18 cellular contexts compared by ENCODE assay signal in genomic region chr13:26991508-26992181, GRCh38.
DNase-seq lines count a peak whose midpoint lies in the region; ATAC-seq lines count a peak whose summit lies in the region.
"Had no signal": no experiment of that assay in that cellular context is flagged by ENCODE, and none has a peak within 500 bp of the region (broad histone marks: within the 10 kb centered on the region; RNA-seq: fewer than 3 reads in every experiment).

No MANE protein-coding gene starts in this region.

- DNase-seq in Caki2 (ENCODE audit: low read depth) (peak; percentile 51), astrocyte of the hippocampus (ENCODE audit: low read depth, low spot score) (peak; percentile 48), left colon (no peak), GOT3 (lab: John Stamatoyannopoulos, UW) (no peak)
- DNase-seq in activated naive CD4-positive, alpha-beta T cell (lab: John Stamatoyannopoulos, UW) = no peak
- DNase-seq: activated CD8-positive, alpha-beta memory T cell treated with anti-CD3 and anti-CD28 coated beads, Interleukin-2, amount 50 U/mL, for 4 hours; activated naive CD4-positive, alpha-beta T cell treated with anti-CD3 and anti-CD28 coated beads, Interleukin-2, amount 50 U/mL, for 16 hours; H7; NCI-H1417; NCI-H345 had no signal

- intact Hi-C loops in left colon (cut with DNase I, micrococcal nuclease) = loop anchor here in 1 of 2 donors (10.0 kb wide), 1 partner anchor 173 kb away; no protein-coding TSS in a partner anchor

- no peak overlapping the region for H3K4me3 ChIP-seq in rectal smooth muscle tissue (ENCODE audit: low read length)
- H3K4me3 ChIP-seq: cardiac muscle cell, K562, skin epidermis had no signal

- peaks cover 23% of the 10 kb centered on the region for H3K4me1 ChIP-seq in rectal smooth muscle tissue (ENCODE audit: control insufficient read depth, insufficient read depth, low read length)

- no peaks in the 10 kb centered on the region for H3K36me3 ChIP-seq in rectal smooth muscle tissue (ENCODE audit: control insufficient read depth, insufficient read depth, low read length)
- H3K36me3 ChIP-seq: cardiac muscle cell had no signal

- no peaks in the 10 kb centered on the region for H3K27me3 ChIP-seq in rectal smooth muscle tissue (ENCODE audit: control insufficient read depth, insufficient read depth, low read length)
- H3K27me3 ChIP-seq: cardiac muscle cell had no signal

- ATAC-seq in left colon (peak; percentile 40), GM18858 (IDR thresholded peaks at IDR 0.05; ENCODE audit: unreplicated experiment) (no peak), GM18502 (IDR thresholded peaks at IDR 0.05; ENCODE audit: poor library complexity, unreplicated experiment) (no peak)
- ATAC-seq: K562; stimulated activated memory B cell treated with anti-CD40 and anti-IgM and Interleukin-4, amounts not matched to agents 10 μg/mL and 1 μg/mL and 100 μg/mL, for 72 hours; WTC11 had no signal

- H3K27ac ChIP-seq in rectal smooth muscle tissue (ENCODE audit: low read depth, low read length) = peak overlapping the region; percentile 68
- H3K27ac ChIP-seq: cardiac muscle cell, skin epidermis had no signal

- no peak overlapping the region for H3K9ac ChIP-seq in rectal smooth muscle tissue (ENCODE audit: low read length)

- in situ Hi-C loops in Caki2 (cut with HindIII; ENCODE audit: low pct_unique_long_range_greater_than_20kb, low sequenced_read_pairs) = no loop called here

Comparison
In these comparisons a context has a peak if more than half of its experiments do, and no peak if none do; other contexts are left out.
1. DNase-seq: peak in Caki2 (single experiment) and astrocyte of the hippocampus (single experiment); none in left colon (0 of 2), GOT3 (single experiment) and activated naive CD4-positive, alpha-beta T cell (0 of 4).